ENCODE assay signal across 7 cellular contexts in the genomic region with DNA sequence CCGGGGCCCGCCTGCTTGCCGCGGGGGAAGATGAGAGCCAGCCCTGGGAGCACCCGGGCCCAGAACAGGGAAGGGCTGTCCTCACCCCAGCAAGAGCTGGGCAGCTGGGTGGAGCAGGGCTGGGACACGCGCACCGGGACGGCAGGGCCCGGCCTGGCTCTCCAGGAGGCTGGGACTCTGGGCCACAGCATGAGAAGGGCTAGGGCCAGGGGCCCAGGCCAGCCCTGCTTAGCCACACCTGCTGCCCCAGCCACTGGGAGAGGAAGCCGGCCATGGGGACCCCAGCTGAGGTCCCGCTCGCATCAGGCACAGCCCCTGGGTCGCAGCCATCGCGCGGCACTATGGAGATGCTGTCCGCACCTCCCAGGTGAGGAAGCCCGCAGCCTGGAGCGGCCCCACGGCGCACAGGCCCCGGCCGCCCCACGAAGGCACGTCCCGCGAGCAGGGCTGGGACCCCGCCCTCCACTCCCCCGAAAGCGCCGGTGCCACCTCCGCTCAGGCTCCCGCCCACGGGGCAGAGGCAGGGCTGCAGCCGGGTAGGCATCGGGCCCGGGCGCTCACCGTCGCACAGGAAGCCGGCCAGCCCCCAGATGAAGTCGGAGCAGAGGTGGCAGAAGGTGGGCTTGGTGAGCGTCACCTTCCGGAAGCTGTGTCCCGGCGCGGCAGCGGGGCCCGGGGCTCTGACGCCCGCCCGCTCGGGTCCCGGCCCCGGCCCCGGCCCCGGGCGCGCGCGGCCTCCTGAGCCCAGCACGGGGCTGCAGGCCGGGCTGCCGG.
A peak's percentile ranks its signal among the peaks of the same experiment; 100 is the strongest.
DNase-seq lines count a peak whose midpoint lies in the region; ATAC-seq, FAIRE-seq and TF ChIP-seq lines count a peak whose summit lies in the region.

No MANE protein-coding gene starts in this region.

- ATAC-seq in HG03103 (IDR thresholded peaks at IDR 0.05; ENCODE audit: low read depth, unreplicated experiment) (peak; percentile 33), memory B cell (ENCODE audit: low read depth) (peak; percentile 47)

- H3K4me1 Mint-ChIP-seq in memory B cell, result peaks cover 4% of the 10 kb centered on the region

- TF ChIP-seq CTCF in WI38 (IDR thresholded peaks at IDR 0.05; ENCODE audit: low read depth, low read length), result no peak

- no peaks in the 10 kb centered on the region for H3K9me3 Mint-ChIP-seq in memory B cell

- H3K4me3 Mint-ChIP-seq in memory B cell, result peak overlapping the region; percentile 68

- peak overlapping the region; percentile 77 for H3K4me3 ChIP-seq in WI38 (ENCODE audit: low read depth, low read length)

- no peak overlapping the region for H3K27ac Mint-ChIP-seq in memory B cell

- FAIRE-seq in GM19239 (lab: Jason Lieb, UNC), result no peak

- DNase-seq in GM19239 (ENCODE audit: insufficient read length, low spot score) (peak; percentile 85), memory B cell (ENCODE audit: low spot score in 2 of 2) (peak; percentile 43 to 64), NCI-H187 treated with DMSO at 0.1 percent for 48 hours (lab: John Stamatoyannopoulos, UW) (no peak)
- DNase-seq in central memory CD4-positive, alpha-beta T cell, result peak; percentile 61
- peak; percentile 47 for DNase-seq in stimulated activated CD8-positive, alpha-beta memory T cell treated with anti-CD3 and anti-CD28 coated beads, Interleukin-4, amount 100 ng/mL, for 24 hours (ENCODE audit: low read depth)

- no peaks in the 10 kb centered on the region for H3K36me3 Mint-ChIP-seq in memory B cell

- H3K27me3 Mint-ChIP-seq in memory B cell, result no peaks in the 10 kb centered on the region
